Comparison of ENCODE assay signal across 1 cellular context in the genomic region with DNA sequence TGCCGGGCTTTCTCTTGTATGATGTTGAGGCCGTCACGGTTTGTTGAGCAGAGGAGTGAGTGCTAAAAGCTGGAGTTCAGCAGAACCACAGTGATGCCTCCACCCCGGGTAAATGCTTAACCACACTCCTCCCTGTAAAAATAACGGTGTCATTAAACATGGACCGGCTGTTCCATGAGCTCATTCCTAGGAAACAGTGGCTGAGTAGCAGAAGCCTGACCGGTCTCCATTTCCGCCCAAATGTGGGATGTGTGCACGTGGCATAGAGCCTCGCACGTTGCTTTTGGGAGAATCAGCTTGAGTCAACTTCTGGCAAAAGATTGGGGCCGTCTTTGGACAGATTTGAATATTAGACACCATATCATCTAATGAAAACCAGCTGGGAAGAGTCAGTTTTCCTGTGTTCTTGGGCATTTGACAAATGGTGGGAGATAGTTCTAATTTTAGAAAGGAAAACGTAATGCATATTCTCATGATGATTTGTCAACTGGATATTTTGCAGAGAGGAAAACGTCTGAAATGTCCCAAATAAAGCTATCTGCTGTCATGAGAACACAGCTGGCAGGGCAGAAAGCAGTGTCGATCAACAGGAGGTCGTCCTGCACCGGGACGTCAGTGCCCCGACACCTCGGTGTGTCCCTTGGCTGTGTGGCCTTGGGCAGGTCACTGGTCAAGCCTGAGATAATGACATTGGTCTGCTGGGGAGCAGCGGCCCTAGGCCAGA.
TF ChIP-seq lines count a peak whose summit lies in the region.

No MANE protein-coding gene starts in this region.

TF ChIP-seq in HEK293, 187 proteins besides CTCF, POLR2A, EP300 and RAD21 (continued from another document and continues in another):
- TF ChIP-seq, protein P1, sequence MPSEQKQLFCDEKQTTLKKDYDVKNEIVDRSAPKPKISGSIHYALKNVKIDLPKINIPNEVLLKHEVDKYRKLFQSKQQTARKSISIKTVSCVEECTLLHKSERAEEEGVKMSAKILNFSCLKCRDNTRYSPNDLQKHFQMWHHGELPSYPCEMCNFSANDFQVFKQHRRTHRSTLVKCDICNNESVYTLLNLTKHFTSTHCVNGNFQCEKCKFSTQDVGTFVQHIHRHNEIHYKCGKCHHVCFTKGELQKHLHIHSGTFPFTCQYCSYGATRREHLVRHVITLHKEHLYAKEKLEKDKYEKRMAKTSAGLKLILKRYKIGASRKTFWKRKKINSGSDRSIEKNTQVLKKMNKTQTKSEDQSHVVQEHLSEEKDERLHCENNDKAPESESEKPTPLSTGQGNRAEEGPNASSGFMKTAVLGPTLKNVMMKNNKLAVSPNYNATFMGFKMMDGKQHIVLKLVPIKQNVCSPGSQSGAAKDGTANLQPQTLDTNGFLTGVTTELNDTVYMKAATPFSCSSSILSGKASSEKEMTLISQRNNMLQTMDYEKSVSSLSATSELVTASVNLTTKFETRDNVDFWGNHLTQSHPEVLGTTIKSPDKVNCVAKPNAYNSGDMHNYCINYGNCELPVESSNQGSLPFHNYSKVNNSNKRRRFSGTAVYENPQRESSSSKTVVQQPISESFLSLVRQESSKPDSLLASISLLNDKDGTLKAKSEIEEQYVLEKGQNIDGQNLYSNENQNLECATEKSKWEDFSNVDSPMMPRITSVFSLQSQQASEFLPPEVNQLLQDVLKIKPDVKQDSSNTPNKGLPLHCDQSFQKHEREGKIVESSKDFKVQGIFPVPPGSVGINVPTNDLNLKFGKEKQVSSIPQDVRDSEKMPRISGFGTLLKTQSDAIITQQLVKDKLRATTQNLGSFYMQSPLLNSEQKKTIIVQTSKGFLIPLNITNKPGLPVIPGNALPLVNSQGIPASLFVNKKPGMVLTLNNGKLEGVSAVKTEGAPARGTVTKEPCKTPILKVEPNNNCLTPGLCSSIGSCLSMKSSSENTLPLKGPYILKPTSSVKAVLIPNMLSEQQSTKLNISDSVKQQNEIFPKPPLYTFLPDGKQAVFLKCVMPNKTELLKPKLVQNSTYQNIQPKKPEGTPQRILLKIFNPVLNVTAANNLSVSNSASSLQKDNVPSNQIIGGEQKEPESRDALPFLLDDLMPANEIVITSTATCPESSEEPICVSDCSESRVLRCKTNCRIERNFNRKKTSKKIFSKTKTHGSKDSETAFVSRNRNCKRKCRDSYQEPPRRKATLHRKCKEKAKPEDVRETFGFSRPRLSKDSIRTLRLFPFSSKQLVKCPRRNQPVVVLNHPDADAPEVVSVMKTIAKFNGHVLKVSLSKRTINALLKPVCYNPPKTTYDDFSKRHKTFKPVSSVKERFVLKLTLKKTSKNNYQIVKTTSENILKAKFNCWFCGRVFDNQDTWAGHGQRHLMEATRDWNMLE (tag by site-specific recombination; conservative IDR thresholded peaks at IDR 0.05; ENCODE audit: low read depth), result no peak
- TF ChIP-seq HOXC10 (CRISPR knock-in tag; IDR thresholded peaks at IDR 0.05) (no peak), HOXA7 (CRISPR knock-in tag; IDR thresholded peaks at IDR 0.05; ENCODE audit: borderline replicate concordance) (no peak), ZNF292 (tag by site-specific recombination; IDR thresholded peaks at IDR 0.05; ENCODE audit: borderline replicate concordance, low read depth) (no peak), ZNF10 (tag by site-specific recombination; IDR thresholded peaks at IDR 0.05) (no peak), ZNF555 (tag by site-specific recombination; conservative IDR thresholded peaks at IDR 0.05) (no peak), ZNF785 (tag by site-specific recombination; IDR thresholded peaks at IDR 0.05) (no peak), SETDB1 (IDR thresholded peaks at IDR 0.05; ENCODE audit: insufficient read length, low read length) (peak; percentile 68), ZNF426 (tag by site-specific recombination; IDR thresholded peaks at IDR 0.05) (no peak), ZNF155 (tag by site-specific recombination; IDR thresholded peaks at IDR 0.05) (no peak), ZNF248 (tag by site-specific recombination; IDR thresholded peaks at IDR 0.05) (no peak), ZNF629 (tag by site-specific recombination; IDR thresholded peaks at IDR 0.05) (peak; percentile 87), ZNF664 (tag by site-specific recombination; IDR thresholded peaks at IDR 0.05) (no peak)
- TF ChIP-seq, protein P2, sequence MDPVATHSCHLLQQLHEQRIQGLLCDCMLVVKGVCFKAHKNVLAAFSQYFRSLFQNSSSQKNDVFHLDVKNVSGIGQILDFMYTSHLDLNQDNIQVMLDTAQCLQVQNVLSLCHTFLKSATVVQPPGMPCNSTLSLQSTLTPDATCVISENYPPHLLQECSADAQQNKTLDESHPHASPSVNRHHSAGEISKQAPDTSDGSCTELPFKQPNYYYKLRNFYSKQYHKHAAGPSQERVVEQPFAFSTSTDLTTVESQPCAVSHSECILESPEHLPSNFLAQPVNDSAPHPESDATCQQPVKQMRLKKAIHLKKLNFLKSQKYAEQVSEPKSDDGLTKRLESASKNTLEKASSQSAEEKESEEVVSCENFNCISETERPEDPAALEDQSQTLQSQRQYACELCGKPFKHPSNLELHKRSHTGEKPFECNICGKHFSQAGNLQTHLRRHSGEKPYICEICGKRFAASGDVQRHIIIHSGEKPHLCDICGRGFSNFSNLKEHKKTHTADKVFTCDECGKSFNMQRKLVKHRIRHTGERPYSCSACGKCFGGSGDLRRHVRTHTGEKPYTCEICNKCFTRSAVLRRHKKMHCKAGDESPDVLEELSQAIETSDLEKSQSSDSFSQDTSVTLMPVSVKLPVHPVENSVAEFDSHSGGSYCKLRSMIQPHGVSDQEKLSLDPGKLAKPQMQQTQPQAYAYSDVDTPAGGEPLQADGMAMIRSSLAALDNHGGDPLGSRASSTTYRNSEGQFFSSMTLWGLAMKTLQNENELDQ (tag by site-specific recombination; IDR thresholded peaks at IDR 0.05; ENCODE audit: low read depth), result no peak
- TF ChIP-seq, protein P3, sequence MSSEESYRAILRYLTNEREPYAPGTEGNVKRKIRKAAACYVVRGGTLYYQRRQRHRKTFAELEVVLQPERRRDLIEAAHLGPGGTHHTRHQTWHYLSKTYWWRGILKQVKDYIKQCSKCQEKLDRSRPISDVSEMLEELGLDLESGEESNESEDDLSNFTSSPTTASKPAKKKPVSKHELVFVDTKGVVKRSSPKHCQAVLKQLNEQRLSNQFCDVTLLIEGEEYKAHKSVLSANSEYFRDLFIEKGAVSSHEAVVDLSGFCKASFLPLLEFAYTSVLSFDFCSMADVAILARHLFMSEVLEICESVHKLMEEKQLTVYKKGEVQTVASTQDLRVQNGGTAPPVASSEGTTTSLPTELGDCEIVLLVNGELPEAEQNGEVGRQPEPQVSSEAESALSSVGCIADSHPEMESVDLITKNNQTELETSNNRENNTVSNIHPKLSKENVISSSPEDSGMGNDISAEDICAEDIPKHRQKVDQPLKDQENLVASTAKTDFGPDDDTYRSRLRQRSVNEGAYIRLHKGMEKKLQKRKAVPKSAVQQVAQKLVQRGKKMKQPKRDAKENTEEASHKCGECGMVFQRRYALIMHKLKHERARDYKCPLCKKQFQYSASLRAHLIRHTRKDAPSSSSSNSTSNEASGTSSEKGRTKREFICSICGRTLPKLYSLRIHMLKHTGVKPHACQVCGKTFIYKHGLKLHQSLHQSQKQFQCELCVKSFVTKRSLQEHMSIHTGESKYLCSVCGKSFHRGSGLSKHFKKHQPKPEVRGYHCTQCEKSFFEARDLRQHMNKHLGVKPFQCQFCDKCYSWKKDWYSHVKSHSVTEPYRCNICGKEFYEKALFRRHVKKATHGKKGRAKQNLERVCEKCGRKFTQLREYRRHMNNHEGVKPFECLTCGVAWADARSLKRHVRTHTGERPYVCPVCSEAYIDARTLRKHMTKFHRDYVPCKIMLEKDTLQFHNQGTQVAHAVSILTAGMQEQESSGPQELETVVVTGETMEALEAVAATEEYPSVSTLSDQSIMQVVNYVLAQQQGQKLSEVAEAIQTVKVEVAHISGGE (tag by site-specific recombination; conservative IDR thresholded peaks at IDR 0.05; ENCODE audit: low read depth), result no peak
- TF ChIP-seq, protein P4, sequence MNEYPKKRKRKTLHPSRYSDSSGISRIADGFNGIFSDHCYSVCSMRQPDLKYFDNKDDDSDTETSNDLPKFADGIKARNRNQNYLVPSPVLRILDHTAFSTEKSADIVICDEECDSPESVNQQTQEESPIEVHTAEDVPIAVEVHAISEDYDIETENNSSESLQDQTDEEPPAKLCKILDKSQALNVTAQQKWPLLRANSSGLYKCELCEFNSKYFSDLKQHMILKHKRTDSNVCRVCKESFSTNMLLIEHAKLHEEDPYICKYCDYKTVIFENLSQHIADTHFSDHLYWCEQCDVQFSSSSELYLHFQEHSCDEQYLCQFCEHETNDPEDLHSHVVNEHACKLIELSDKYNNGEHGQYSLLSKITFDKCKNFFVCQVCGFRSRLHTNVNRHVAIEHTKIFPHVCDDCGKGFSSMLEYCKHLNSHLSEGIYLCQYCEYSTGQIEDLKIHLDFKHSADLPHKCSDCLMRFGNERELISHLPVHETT (tag by site-specific recombination; IDR thresholded peaks at IDR 0.05), result 0 out of 2 replicates have a peak, but pooled peaks have one; percentile 48
- TF ChIP-seq, protein P5, sequence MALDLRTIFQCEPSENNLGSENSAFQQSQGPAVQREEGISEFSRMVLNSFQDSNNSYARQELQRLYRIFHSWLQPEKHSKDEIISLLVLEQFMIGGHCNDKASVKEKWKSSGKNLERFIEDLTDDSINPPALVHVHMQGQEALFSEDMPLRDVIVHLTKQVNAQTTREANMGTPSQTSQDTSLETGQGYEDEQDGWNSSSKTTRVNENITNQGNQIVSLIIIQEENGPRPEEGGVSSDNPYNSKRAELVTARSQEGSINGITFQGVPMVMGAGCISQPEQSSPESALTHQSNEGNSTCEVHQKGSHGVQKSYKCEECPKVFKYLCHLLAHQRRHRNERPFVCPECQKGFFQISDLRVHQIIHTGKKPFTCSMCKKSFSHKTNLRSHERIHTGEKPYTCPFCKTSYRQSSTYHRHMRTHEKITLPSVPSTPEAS (tag by site-specific recombination; IDR thresholded peaks at IDR 0.05), result no peak
- TF ChIP-seq, protein P6, sequence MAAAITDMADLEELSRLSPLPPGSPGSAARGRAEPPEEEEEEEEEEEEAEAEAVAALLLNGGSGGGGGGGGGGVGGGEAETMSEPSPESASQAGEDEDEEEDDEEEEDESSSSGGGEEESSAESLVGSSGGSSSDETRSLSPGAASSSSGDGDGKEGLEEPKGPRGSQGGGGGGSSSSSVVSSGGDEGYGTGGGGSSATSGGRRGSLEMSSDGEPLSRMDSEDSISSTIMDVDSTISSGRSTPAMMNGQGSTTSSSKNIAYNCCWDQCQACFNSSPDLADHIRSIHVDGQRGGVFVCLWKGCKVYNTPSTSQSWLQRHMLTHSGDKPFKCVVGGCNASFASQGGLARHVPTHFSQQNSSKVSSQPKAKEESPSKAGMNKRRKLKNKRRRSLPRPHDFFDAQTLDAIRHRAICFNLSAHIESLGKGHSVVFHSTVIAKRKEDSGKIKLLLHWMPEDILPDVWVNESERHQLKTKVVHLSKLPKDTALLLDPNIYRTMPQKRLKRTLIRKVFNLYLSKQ (tag by site-specific recombination; IDR thresholded peaks at IDR 0.05; ENCODE audit: borderline replicate concordance), result no peak
- TF ChIP-seq, protein P7, sequence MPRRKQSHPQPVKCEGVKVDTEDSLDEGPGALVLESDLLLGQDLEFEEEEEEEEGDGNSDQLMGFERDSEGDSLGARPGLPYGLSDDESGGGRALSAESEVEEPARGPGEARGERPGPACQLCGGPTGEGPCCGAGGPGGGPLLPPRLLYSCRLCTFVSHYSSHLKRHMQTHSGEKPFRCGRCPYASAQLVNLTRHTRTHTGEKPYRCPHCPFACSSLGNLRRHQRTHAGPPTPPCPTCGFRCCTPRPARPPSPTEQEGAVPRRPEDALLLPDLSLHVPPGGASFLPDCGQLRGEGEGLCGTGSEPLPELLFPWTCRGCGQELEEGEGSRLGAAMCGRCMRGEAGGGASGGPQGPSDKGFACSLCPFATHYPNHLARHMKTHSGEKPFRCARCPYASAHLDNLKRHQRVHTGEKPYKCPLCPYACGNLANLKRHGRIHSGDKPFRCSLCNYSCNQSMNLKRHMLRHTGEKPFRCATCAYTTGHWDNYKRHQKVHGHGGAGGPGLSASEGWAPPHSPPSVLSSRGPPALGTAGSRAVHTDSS (tag by site-specific recombination; IDR thresholded peaks at IDR 0.05), result 0 out of 2 replicates have a peak, but pooled peaks have one; percentile 20
- TF ChIP-seq, protein P8, sequence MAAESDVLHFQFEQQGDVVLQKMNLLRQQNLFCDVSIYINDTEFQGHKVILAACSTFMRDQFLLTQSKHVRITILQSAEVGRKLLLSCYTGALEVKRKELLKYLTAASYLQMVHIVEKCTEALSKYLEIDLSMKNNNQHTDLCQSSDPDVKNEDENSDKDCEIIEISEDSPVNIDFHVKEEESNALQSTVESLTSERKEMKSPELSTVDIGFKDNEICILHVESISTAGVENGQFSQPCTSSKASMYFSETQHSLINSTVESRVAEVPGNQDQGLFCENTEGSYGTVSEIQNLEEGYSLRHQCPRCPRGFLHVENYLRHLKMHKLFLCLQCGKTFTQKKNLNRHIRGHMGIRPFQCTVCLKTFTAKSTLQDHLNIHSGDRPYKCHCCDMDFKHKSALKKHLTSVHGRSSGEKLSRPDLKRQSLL (tag by site-specific recombination; IDR thresholded peaks at IDR 0.05), result peak; percentile 66; the same call in 1 of the 2 replicates
- TF ChIP-seq, protein P9, sequence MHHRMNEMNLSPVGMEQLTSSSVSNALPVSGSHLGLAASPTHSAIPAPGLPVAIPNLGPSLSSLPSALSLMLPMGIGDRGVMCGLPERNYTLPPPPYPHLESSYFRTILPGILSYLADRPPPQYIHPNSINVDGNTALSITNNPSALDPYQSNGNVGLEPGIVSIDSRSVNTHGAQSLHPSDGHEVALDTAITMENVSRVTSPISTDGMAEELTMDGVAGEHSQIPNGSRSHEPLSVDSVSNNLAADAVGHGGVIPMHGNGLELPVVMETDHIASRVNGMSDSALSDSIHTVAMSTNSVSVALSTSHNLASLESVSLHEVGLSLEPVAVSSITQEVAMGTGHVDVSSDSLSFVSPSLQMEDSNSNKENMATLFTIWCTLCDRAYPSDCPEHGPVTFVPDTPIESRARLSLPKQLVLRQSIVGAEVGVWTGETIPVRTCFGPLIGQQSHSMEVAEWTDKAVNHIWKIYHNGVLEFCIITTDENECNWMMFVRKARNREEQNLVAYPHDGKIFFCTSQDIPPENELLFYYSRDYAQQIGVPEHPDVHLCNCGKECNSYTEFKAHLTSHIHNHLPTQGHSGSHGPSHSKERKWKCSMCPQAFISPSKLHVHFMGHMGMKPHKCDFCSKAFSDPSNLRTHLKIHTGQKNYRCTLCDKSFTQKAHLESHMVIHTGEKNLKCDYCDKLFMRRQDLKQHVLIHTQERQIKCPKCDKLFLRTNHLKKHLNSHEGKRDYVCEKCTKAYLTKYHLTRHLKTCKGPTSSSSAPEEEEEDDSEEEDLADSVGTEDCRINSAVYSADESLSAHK (tag by site-specific recombination; IDR thresholded peaks at IDR 0.05), result peak; percentile 66; the same call in 1 of the 2 replicates
